Comparison of ENCODE assay signal across 4 cellular contexts in the genomic region with DNA sequence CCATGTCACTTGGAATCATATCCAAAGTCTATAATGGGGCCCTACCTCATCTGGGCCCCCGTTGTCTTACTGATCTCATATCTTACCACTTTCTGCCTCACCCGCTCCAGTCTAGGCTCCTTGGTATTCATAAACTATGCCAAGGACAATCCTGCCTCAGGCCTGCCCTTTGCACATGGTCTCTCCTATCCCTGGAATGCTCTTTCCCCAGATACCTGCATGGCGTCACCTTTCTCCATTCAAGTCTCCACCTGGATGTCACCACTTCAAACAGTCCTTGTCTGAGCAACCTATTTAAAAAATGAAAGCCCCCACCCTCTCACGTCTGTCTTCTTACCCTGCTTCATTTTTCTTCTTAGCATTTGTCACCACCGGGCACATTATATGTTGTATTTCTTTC. TPM values are rescaled to one million over a fixed set of nuclear protein-coding genes. Genes with fewer than 3 reads are reported as not detected.
"Had no signal": no experiment of that assay in that cellular context is flagged by ENCODE, and none has a peak within 500 bp of the region (broad histone marks: within the 10 kb centered on the region; RNA-seq: fewer than 3 reads in every experiment).

No MANE protein-coding gene starts in this region.

- DNase-seq: GDM1, GF-D8 had no signal

- ATAC-seq: GM12878 had no signal

- H3K4me3 ChIP-seq: GM12878 had no signal

RNA-seq across cellular contexts. Expression of gene VGLL1, which starts 8.2 kb away (rescaled TPM):
- total RNA-seq: G401, GM12878 had no signal
- polyA plus RNA-seq: GM12878 had no signal

RNA-seq across cellular contexts. Expression of gene BRS3, which starts 52.5 kb away (rescaled TPM):
- total RNA-seq: G401, GM12878 had no signal
- polyA plus RNA-seq: GM12878 had no signal
